20 cellular contexts compared by ENCODE assay signal in the genomic region with DNA sequence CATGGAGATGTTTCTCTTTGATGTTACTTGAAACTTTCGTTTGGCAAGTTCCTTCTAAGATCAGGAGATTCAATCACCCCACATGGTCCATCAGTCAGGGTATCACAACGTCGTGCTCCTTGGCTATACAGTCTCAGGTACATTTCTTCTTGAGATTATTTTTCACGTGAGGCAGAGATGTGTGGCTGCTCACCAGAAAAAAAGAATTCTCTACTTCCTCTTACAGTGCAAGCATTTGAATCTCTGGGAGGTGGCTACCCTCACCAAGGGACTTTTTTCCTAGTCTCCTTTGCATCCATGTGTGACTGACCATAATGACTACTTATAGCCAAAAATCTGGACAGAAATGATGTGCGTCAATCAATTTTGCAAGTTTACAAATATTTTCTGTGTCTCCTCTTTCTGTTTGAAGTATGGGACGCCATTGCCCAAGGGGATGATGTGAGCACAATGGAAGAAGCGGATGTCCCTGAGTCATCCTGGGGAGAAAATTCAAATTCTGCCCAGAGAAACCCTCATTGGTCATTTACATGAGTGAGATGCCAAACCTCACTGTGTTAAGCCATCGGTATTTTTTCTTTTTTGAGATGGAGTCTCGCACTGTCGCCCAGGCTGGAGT. TPM values are rescaled to one million over a fixed set of nuclear protein-coding genes. Genes with fewer than 3 reads are reported as not detected.
DNase-seq lines count a peak whose midpoint lies in the region; ATAC-seq lines count a peak whose summit lies in the region.
"Had no signal": no experiment of that assay in that cellular context is flagged by ENCODE, and none has a peak within 500 bp of the region (broad histone marks: within the 10 kb centered on the region; RNA-seq: fewer than 3 reads in every experiment).

No MANE protein-coding gene starts in this region.

- H3K79me1 ChIP-seq in trophoblast cell (ENCODE audit: low read length) = no peaks in the 10 kb centered on the region

- no peak for ATAC-seq in GM18907 (IDR thresholded peaks at IDR 0.05; ENCODE audit: unreplicated experiment)
- ATAC-seq: A549; CD8-positive, alpha-beta T cell had no signal

- no peak overlapping the region for H3K9ac ChIP-seq in BLaER1 treated with 17β-estradiol and CSF1 and Interleukin-3, amounts not matched to agents 10 nM and 100 nM
- H3K9ac ChIP-seq in trophoblast cell (ENCODE audit: low read length) = no peak overlapping the region

- no CpG with 5 or more reads among the region's 10 CpGs for WGBS in trophoblast cell (ENCODE audit: extremely low coverage, insufficient coverage, insufficient read length)

- H2BK120ac ChIP-seq in trophoblast cell (ENCODE audit: insufficient read depth, low read length, poor library complexity) = no peak overlapping the region

- H3K18ac ChIP-seq in trophoblast cell (ENCODE audit: low read length) = no peak overlapping the region

- H3K79me2 ChIP-seq in trophoblast cell (ENCODE audit: control insufficient read depth, insufficient read depth, low read length, poor library complexity) = no peaks in the 10 kb centered on the region

- no peak overlapping the region for H4K8ac ChIP-seq in trophoblast cell (ENCODE audit: low read depth, low read length)

- H4K20me1 ChIP-seq in BLaER1 treated with 17β-estradiol and CSF1 and Interleukin-3, amounts not matched to agents 10 nM and 100 nM = no peaks in the 10 kb centered on the region

- no peak overlapping the region for H2BK12ac ChIP-seq in trophoblast cell (ENCODE audit: low read length)

- no peaks in the 10 kb centered on the region for H3K9me3 ChIP-seq in BLaER1 treated with 17β-estradiol and CSF1 and Interleukin-3, amounts not matched to agents 10 nM and 100 nM (replicated peaks in 1 of 11)
- peaks cover 24% of the 10 kb centered on the region for H3K9me3 ChIP-seq in trophoblast cell (ENCODE audit: insufficient read depth, low read depth, low read length)
- H3K9me3 ChIP-seq: BE2C, Caco-2, HAP-1 had no signal

- H3K4me1 ChIP-seq in BLaER1 treated with 17β-estradiol and CSF1 and Interleukin-3, amounts not matched to agents 10 nM and 100 nM = peaks cover 0 to 86% (median 71%) of the 10 kb centered on the region in 10 experiments; a peak in 17 of 20 replicates
- no peaks in the 10 kb centered on the region for H3K4me1 ChIP-seq in trophoblast cell (ENCODE audit: control insufficient read depth in 1 of 2, insufficient read depth in 2 of 2, low read length in 2 of 2)
- H3K4me1 ChIP-seq: A549, BE2C, HAP-1 had no signal

- no peaks in the 10 kb centered on the region for H3K36me3 ChIP-seq in BLaER1 treated with 17β-estradiol and CSF1 and Interleukin-3, amounts not matched to agents 10 nM and 100 nM
- H3K36me3 ChIP-seq in trophoblast cell (ENCODE audit: control insufficient read depth in 1 of 2, insufficient read depth in 2 of 2, low read length in 2 of 2) = no peaks in the 10 kb centered on the region
- H3K36me3 ChIP-seq: BE2C, HAP-1 had no signal

- no peak overlapping the region for H2AK5ac ChIP-seq in trophoblast cell (ENCODE audit: low read length)

- no peak overlapping the region for H4K91ac ChIP-seq in trophoblast cell (ENCODE audit: low read depth, low read length)

- no peak overlapping the region for H3K23ac ChIP-seq in trophoblast cell (ENCODE audit: low read length)

- peak; percentile 22 for DNase-seq in RPMI7951 (ENCODE audit: low read depth)
- DNase-seq in trophoblast cell = peak; percentile 81 to 98
- no peak for DNase-seq in NCI-H510A treated with DMSO at 0.1 percent for 48 hours (lab: John Stamatoyannopoulos, UW)
- no peak for DNase-seq in stimulated activated CD4-positive, alpha-beta T cell treated with anti-CD3 and anti-CD28 coated beads, Interleukin-12 subunit alpha, Interleukin-12 subunit beta, amount 100 ng/mL, for 4 hours
- DNase-seq: 8988T; ACHN; AML-193; BE2C; Caco-2; CD4-positive, CD25-positive, alpha-beta regulatory T cell; CD8-positive, alpha-beta T cell; DMS153; DND-41; GOT3; HFFc6 had no signal

- H2BK5ac ChIP-seq in trophoblast cell (ENCODE audit: low read depth, low read length, poor library complexity) = no peak overlapping the region

- H3K4me2 ChIP-seq in BLaER1 treated with 17β-estradiol and CSF1 and Interleukin-3, amounts not matched to agents 10 nM and 100 nM = peak overlapping the region in 8 of 11 experiments; percentile 4 to 42 (median 18); a peak in 9 of 22 replicates
- no peak overlapping the region for H3K4me2 ChIP-seq in trophoblast cell (ENCODE audit: low read length)
- H3K4me2 ChIP-seq: A549 had no signal

- no peak overlapping the region for H3K14ac ChIP-seq in trophoblast cell (ENCODE audit: low read length)

- no peak overlapping the region for H2AFZ ChIP-seq in trophoblast cell (ENCODE audit: insufficient read depth, low read length, poor library complexity)

- H4K12ac ChIP-seq in trophoblast cell (ENCODE audit: low read depth, low read length) = no peak overlapping the region

- no peak overlapping the region for H3K4me3 ChIP-seq in BLaER1 treated with 17β-estradiol and CSF1 and Interleukin-3, amounts not matched to agents 10 nM and 100 nM
- no peak overlapping the region for H3K4me3 ChIP-seq in trophoblast cell (ENCODE audit: low read depth, low read length)
- H3K4me3 ChIP-seq: A549, HAP-1 had no signal

- H3K27me3 ChIP-seq in BLaER1 treated with 17β-estradiol and CSF1 and Interleukin-3, amounts not matched to agents 10 nM and 100 nM = peaks cover 0 to 68% (median 0%) of the 10 kb centered on the region in 11 experiments; a peak in 5 of 22 replicates
- no peaks in the 10 kb centered on the region for H3K27me3 ChIP-seq in trophoblast cell (ENCODE audit: insufficient read depth, low read length)

- H3K4ac ChIP-seq in trophoblast cell (ENCODE audit: low read depth, low read length) = no peak overlapping the region

- no peak overlapping the region for H3K27ac ChIP-seq in BLaER1 treated with 17β-estradiol and CSF1 and Interleukin-3, amounts not matched to agents 10 nM and 100 nM
- no peak overlapping the region for H3K27ac ChIP-seq in trophoblast cell (ENCODE audit: low read depth, low read length)
- H3K27ac ChIP-seq: A549, C4-2B had no signal

RNA-seq across cellular contexts. Expression of a gene that starts 8.6 kb away (rescaled TPM):
- total RNA-seq in RPMI7951 (2014; rRNA removed; shearing (Covaris generic)) = not detected in 2 replicates
- not detected in 2 replicates for polyA plus RNA-seq in trophoblast cell (2013)
- total RNA-seq: Caco-2; CD8-positive, alpha-beta T cell; HFFc6 had no signal
- polyA plus RNA-seq: A549 had no signal

RNA-seq across cellular contexts. Expression of a gene that starts 21.0 kb away (rescaled TPM):
- total RNA-seq in RPMI7951 (2014; rRNA removed; shearing (Covaris generic)) = 1.1 and 1.7 TPM in 2 replicates
- polyA plus RNA-seq in trophoblast cell (2013) = 9.5 and 12.2 TPM in 2 replicates
- total RNA-seq: CD4-positive, CD25-positive, alpha-beta regulatory T cell; CD8-positive, alpha-beta T cell had no signal
- polyA plus RNA-seq: A549; CD4-positive, CD25-positive, alpha-beta regulatory T cell had no signal

RNA-seq across cellular contexts. Expression of a gene that starts 30.5 kb away (rescaled TPM):
- 0.88 and 1.4 TPM in 2 replicates for total RNA-seq in RPMI7951 (2014; rRNA removed; shearing (Covaris generic))
- 0.68 and 0.73 TPM in 2 replicates for polyA plus RNA-seq in trophoblast cell (2013)

RNA-seq across cellular contexts. Expression of a gene that starts 45.1 kb away (rescaled TPM):
- 7.1 and 9.0 TPM in 2 replicates for total RNA-seq in RPMI7951 (2014; rRNA removed; shearing (Covaris generic))
- polyA plus RNA-seq in trophoblast cell (2013) = 109 and 112 TPM in 2 replicates

Comparison
In these comparisons a context has a peak if more than half of its experiments do, and no peak if none do; other contexts are left out.
1. DNase-seq: peak in RPMI7951 (single experiment) and trophoblast cell (2 of 2); none in NCI-H510A treated with DMSO at 0.1 percent for 48 hours (single experiment) and stimulated activated CD4-positive, alpha-beta T cell treated with anti-CD3 and anti-CD28 coated beads, Interleukin-12 subunit alpha, Interleukin-12 subunit beta, amount 100 ng/mL, for 4 hours (single experiment).